ENCODE assay signal across 18 cellular contexts in genomic region chr6:127219869-127220268, GRCh38. TPM values are rescaled to one million over a fixed set of nuclear protein-coding genes. Genes with fewer than 3 reads are reported as not detected.
DNase-seq lines count a peak whose midpoint lies in the region; ATAC-seq and TF ChIP-seq lines count a peak whose summit lies in the region.
"Had no signal": no experiment of that assay in that cellular context is flagged by ENCODE, and none has a peak within 500 bp of the region (broad histone marks: within the 10 kb centered on the region; RNA-seq: fewer than 3 reads in every experiment).

No MANE protein-coding gene starts in this region.

- no peaks in the 10 kb centered on the region for H3K9me3 Mint-ChIP-seq in activated naive CD8-positive, alpha-beta T cell treated with anti-CD3 and anti-CD28 coated beads for 36 hours
- H3K9me3 Mint-ChIP-seq: CD8-positive, alpha-beta memory T cell had no signal

- H3K9me3 ChIP-seq in left ventricle myocardium inferior (replicated peaks) (no peaks in the 10 kb centered on the region), stomach smooth muscle (ENCODE audit: control insufficient read depth in 2 of 2, low read length in 2 of 2) (no peaks in the 10 kb centered on the region), breast epithelium (peaks cover 0 to under 1% of the 10 kb centered on the region in 2 donors)
- H3K9me3 ChIP-seq: Caco-2 had no signal

- peaks cover 22% of the 10 kb centered on the region for H3K27me3 Mint-ChIP-seq in activated naive CD8-positive, alpha-beta T cell treated with anti-CD3 and anti-CD28 coated beads for 36 hours

- TF ChIP-seq CTCF in fibroblast of mammary gland (conservative IDR thresholded peaks at IDR 0.05; ENCODE audit: control insufficient read depth, insufficient read depth, low read depth, low read length) (no peak), left ventricle myocardium inferior (IDR thresholded peaks at IDR 0.05; ENCODE audit: borderline replicate concordance) (no peak), breast epithelium (IDR thresholded peaks at IDR 0.05) (no peak)

- peak overlapping the region; percentile 51 for H3K27ac ChIP-seq in left ventricle myocardium inferior (replicated peaks)
- H3K27ac ChIP-seq in stomach smooth muscle (ENCODE audit: low read length): peak overlapping the region; percentile 2
- H3K27ac ChIP-seq in breast epithelium: peak overlapping the region in 1 of 2 donors; percentile 31
- H3K27ac ChIP-seq: 22Rv1, BLaER1, HL-60 had no signal

- TF ChIP-seq POLR2A in breast epithelium (IDR thresholded peaks at IDR 0.05): no peak

- H3K4me3 ChIP-seq in fibroblast of mammary gland (ENCODE audit: control insufficient read depth, low read depth, low read length) (no peak overlapping the region), left ventricle myocardium inferior (no peak overlapping the region), stomach smooth muscle (ENCODE audit: low read length in 2 of 2) (no peak overlapping the region), breast epithelium (no peak overlapping the region)
- H3K4me3 ChIP-seq: BLaER1 had no signal

- H3K9ac ChIP-seq in stomach smooth muscle (ENCODE audit: low read length in 2 of 2): no peak overlapping the region
- H3K9ac ChIP-seq: BLaER1 had no signal

- H3K27me3 ChIP-seq in left ventricle myocardium inferior (ENCODE audit: low read depth) (peaks cover 8% of the 10 kb centered on the region), stomach smooth muscle (ENCODE audit: control insufficient read depth in 1 of 2, insufficient read depth in 2 of 2, low read length in 2 of 2) (no peaks in the 10 kb centered on the region), breast epithelium (no peaks in the 10 kb centered on the region)
- H3K27me3 ChIP-seq: BLaER1 had no signal

- DNase-seq in Right ventricle myocardium inferior (ENCODE audit: missing footprints) (no peak), cardiac septum (ENCODE audit: low spot score) (no peak), fibroblast of mammary gland (ENCODE audit: low read depth) (peak; percentile 64), left ventricle myocardium inferior (no peak), HT-29 (ENCODE audit: low spot score) (no peak), breast epithelium (ENCODE audit: low spot score in 2 of 2) (no peak)
- no peak for DNase-seq in activated naive CD8-positive, alpha-beta T cell treated with anti-CD3 and anti-CD28 coated beads for 36 hours
- DNase-seq: AML-193; Caco-2; CD8-positive, alpha-beta memory T cell; DND-41; GDM1; HCEC 1CT; HFFc6 had no signal

- ATAC-seq in Right ventricle myocardium inferior: peak; percentile 30

- intact Hi-C loops in Right ventricle myocardium inferior (cut with DNase I): no loop called here
- intact Hi-C loops in cardiac septum (cut with DNase I): no loop called here
- intact Hi-C loops in left ventricle myocardium inferior (cut with micrococcal nuclease): no loop called here
- intact Hi-C loops in breast epithelium (cut with DNase I; ENCODE audit: low total_unique reads): no loop called here

- no peaks in the 10 kb centered on the region for H3K36me3 Mint-ChIP-seq in activated naive CD8-positive, alpha-beta T cell treated with anti-CD3 and anti-CD28 coated beads for 36 hours
- H3K36me3 Mint-ChIP-seq: CD8-positive, alpha-beta memory T cell had no signal

- no peaks in the 10 kb centered on the region for H3K4me1 Mint-ChIP-seq in activated naive CD8-positive, alpha-beta T cell treated with anti-CD3 and anti-CD28 coated beads for 36 hours
- H3K4me1 Mint-ChIP-seq: CD8-positive, alpha-beta memory T cell had no signal

- no peaks in the 10 kb centered on the region for H3K36me3 ChIP-seq in left ventricle myocardium inferior
- no peaks in the 10 kb centered on the region for H3K36me3 ChIP-seq in stomach smooth muscle (ENCODE audit: control insufficient read depth in 2 of 2, insufficient read depth in 2 of 2, low read length in 2 of 2)
- H3K36me3 ChIP-seq in breast epithelium: no peaks in the 10 kb centered on the region
- H3K36me3 ChIP-seq: BLaER1 had no signal

- H3K4me1 ChIP-seq in left ventricle myocardium inferior (no peaks in the 10 kb centered on the region), stomach smooth muscle (ENCODE audit: control insufficient read depth, insufficient read depth, low read length) (no peaks in the 10 kb centered on the region), breast epithelium (no peaks in the 10 kb centered on the region)
- H3K4me1 ChIP-seq: BLaER1 had no signal

- no peak overlapping the region for H3K27ac Mint-ChIP-seq in activated naive CD8-positive, alpha-beta T cell treated with anti-CD3 and anti-CD28 coated beads for 36 hours
- H3K27ac Mint-ChIP-seq: CD8-positive, alpha-beta memory T cell; HFFc6 had no signal

- no peak overlapping the region for H3K4me3 Mint-ChIP-seq in activated naive CD8-positive, alpha-beta T cell treated with anti-CD3 and anti-CD28 coated beads for 36 hours
- H3K4me3 Mint-ChIP-seq: CD8-positive, alpha-beta memory T cell; HFFc6 had no signal

RNA-seq across cellular contexts. Expression of gene RNF146, which starts 46.8 kb away (rescaled TPM):
- total RNA-seq in Right ventricle myocardium inferior (41.0 TPM), cardiac septum (72.8 TPM), left ventricle myocardium inferior (48.7 TPM), breast epithelium (10 to 100 TPM; 77.7 to 86.3 (median 77.9) TPM)
- total RNA-seq in HT-29 (2014; rRNA removed; shearing (Covaris generic)): 6.3 and 9.0 TPM in 2 replicates
- total RNA-seq in activated naive CD8-positive, alpha-beta T cell treated with anti-CD3 and anti-CD28 coated beads for 36 hours: 10 to 100 TPM; 11.2 to 13.1 TPM
